Comparison of ENCODE assay signal across 1 cellular context in genomic region chr5:72847989-72848473, GRCh38.
TF ChIP-seq lines count a peak whose summit lies in the region.

No MANE protein-coding gene starts in this region.

TF ChIP-seq in HepG2, 621 proteins besides CTCF, POLR2A, EP300 and RAD21 (continued from another document and continues in another):
- TF ChIP-seq AFF4 (CRISPR knock-in tag; IDR thresholded peaks at IDR 0.05), result no peak
- TF ChIP-seq ZNF484 (CRISPR knock-in tag; IDR thresholded peaks at IDR 0.05; ENCODE audit: borderline replicate concordance, low read depth), result no peak
- 0 out of 2 replicates have a peak, but pooled peaks have one; percentile 61 for TF ChIP-seq ZNF30 (CRISPR knock-in tag; IDR thresholded peaks at IDR 0.05)
- no peak for TF ChIP-seq ZNF512 (CRISPR knock-in tag; IDR thresholded peaks at IDR 0.05)
- TF ChIP-seq RBFOX2 (IDR thresholded peaks at IDR 0.05; ENCODE audit: low read depth, low read length), result peak; percentile 94
- TF ChIP-seq SSRP1 (CRISPR knock-in tag; IDR thresholded peaks at IDR 0.05), result peak; percentile 21; the same call in 1 of the 2 replicates
- TF ChIP-seq CBX5 (CRISPR knock-in tag; IDR thresholded peaks at IDR 0.05; ENCODE audit: borderline replicate concordance), result peak; percentile 65; the same call in 1 of the 2 replicates
- peak; percentile 61; the same call in 1 of the 2 replicates for TF ChIP-seq ZXDC (CRISPR knock-in tag; IDR thresholded peaks at IDR 0.05)
- peak; percentile 86; the same call in 1 of the 2 replicates for TF ChIP-seq ZNF224 (CRISPR knock-in tag; IDR thresholded peaks at IDR 0.05)
- TF ChIP-seq ZNF446 (CRISPR knock-in tag; IDR thresholded peaks at IDR 0.05), result no peak
- peak; percentile 59 for TF ChIP-seq YEATS4 (CRISPR knock-in tag; IDR thresholded peaks at IDR 0.05; ENCODE audit: borderline replicate concordance)
- no peak for TF ChIP-seq ZNF543 (CRISPR knock-in tag; IDR thresholded peaks at IDR 0.05)
- TF ChIP-seq DR1 (CRISPR knock-in tag; IDR thresholded peaks at IDR 0.05), result peak; percentile 35; the same call in 1 of the 2 replicates
- TF ChIP-seq CCDC6 (CRISPR knock-in tag; IDR thresholded peaks at IDR 0.05), result peak; percentile 83; the same call in 1 of the 2 replicates
- peak; percentile 55; the same call in 1 of the 2 replicates for TF ChIP-seq HNF4G (IDR thresholded peaks at IDR 0.05; ENCODE audit: borderline replicate concordance, low read depth, low read length)
- no peak for TF ChIP-seq HNF4G (CRISPR knock-in tag; IDR thresholded peaks at IDR 0.05; ENCODE audit: borderline replicate concordance, low read depth)
- no peak for TF ChIP-seq SRSF4 (IDR thresholded peaks at IDR 0.05; ENCODE audit: low read depth, low read length, poor library complexity, severe bottlenecking)
- TF ChIP-seq ZNF121 (CRISPR knock-in tag; IDR thresholded peaks at IDR 0.05), result no peak
- no peak for TF ChIP-seq EHMT2 (IDR thresholded peaks at IDR 0.05; ENCODE audit: borderline replicate concordance, low read depth, low read length)
- TF ChIP-seq NPAS2 (CRISPR knock-in tag; IDR thresholded peaks at IDR 0.05; ENCODE audit: borderline replicate concordance), result no peak
- TF ChIP-seq ZGPAT (CRISPR knock-in tag; IDR thresholded peaks at IDR 0.05), result peak; percentile 80
- TF ChIP-seq NFE2L1 (CRISPR knock-in tag; IDR thresholded peaks at IDR 0.05; ENCODE audit: borderline replicate concordance), result peak; percentile 74; the same call in 1 of the 2 replicates
- peak; percentile 87 for TF ChIP-seq ZNF670 (CRISPR knock-in tag; IDR thresholded peaks at IDR 0.05; ENCODE audit: borderline replicate concordance)
- peak; percentile 83 for TF ChIP-seq ZNF292 (CRISPR knock-in tag; IDR thresholded peaks at IDR 0.05; ENCODE audit: borderline replicate concordance, low read depth)
- TF ChIP-seq ZNF615 (CRISPR knock-in tag; IDR thresholded peaks at IDR 0.05; ENCODE audit: borderline replicate concordance), result no peak
- TF ChIP-seq TGIF2 (CRISPR knock-in tag; IDR thresholded peaks at IDR 0.05), result 0 out of 2 replicates have a peak, but pooled peaks have one; percentile 13
- no peak for TF ChIP-seq MED8 (CRISPR knock-in tag; IDR thresholded peaks at IDR 0.05; ENCODE audit: insufficient replicate concordance)
- peak; percentile 49; the same call in 1 of the 2 replicates for TF ChIP-seq CSRNP1 (CRISPR knock-in tag; IDR thresholded peaks at IDR 0.05)
- TF ChIP-seq SKI (IDR thresholded peaks at IDR 0.05; ENCODE audit: partially characterized antibody), result peak; percentile 80
- peak; percentile 47; the same call in 1 of the 2 replicates for TF ChIP-seq KLF11 (CRISPR knock-in tag; IDR thresholded peaks at IDR 0.05)
- no peak for TF ChIP-seq ZNF460 (CRISPR knock-in tag; IDR thresholded peaks at IDR 0.05; ENCODE audit: borderline replicate concordance)
- peak; percentile 66; the same call in 1 of the 2 replicates for TF ChIP-seq ZNF142 (CRISPR knock-in tag; IDR thresholded peaks at IDR 0.05)
- peak; percentile 80 for TF ChIP-seq XRCC5 (optimal IDR thresholded peaks at IDR 0.05; ENCODE audit: low read length)
- TF ChIP-seq TSC22D2 (CRISPR knock-in tag; IDR thresholded peaks at IDR 0.05; ENCODE audit: borderline replicate concordance), result peak; percentile 57; the same call in 1 of the 2 replicates
- TF ChIP-seq MXD4 (CRISPR knock-in tag; IDR thresholded peaks at IDR 0.05), result 0 out of 2 replicates have a peak, but pooled peaks have one; percentile 57
- no peak for TF ChIP-seq PRDM15 (CRISPR knock-in tag; IDR thresholded peaks at IDR 0.05)
- peak; percentile 86; the same call in 1 of the 2 replicates for TF ChIP-seq ZNF33A (CRISPR knock-in tag; IDR thresholded peaks at IDR 0.05; ENCODE audit: borderline replicate concordance)
- 0 out of 2 replicates have a peak, but pooled peaks have one; percentile 52 for TF ChIP-seq MEF2D (CRISPR knock-in tag; IDR thresholded peaks at IDR 0.05)
- peak; percentile 10; the same call in 1 of the 2 replicates for TF ChIP-seq SOX5 (CRISPR knock-in tag; IDR thresholded peaks at IDR 0.05; ENCODE audit: borderline replicate concordance)
